1 cellular context compared by ENCODE assay signal in genomic region chr6:46325561-46326525, GRCh38.
A peak's percentile ranks its signal among the peaks of the same experiment; 100 is the strongest.
TF ChIP-seq lines count a peak whose summit lies in the region.

No MANE protein-coding gene starts in this region.

TF ChIP-seq in HEK293, 187 proteins besides CTCF, POLR2A, EP300 and RAD21 (continued from another document):
- TF ChIP-seq, protein P1, sequence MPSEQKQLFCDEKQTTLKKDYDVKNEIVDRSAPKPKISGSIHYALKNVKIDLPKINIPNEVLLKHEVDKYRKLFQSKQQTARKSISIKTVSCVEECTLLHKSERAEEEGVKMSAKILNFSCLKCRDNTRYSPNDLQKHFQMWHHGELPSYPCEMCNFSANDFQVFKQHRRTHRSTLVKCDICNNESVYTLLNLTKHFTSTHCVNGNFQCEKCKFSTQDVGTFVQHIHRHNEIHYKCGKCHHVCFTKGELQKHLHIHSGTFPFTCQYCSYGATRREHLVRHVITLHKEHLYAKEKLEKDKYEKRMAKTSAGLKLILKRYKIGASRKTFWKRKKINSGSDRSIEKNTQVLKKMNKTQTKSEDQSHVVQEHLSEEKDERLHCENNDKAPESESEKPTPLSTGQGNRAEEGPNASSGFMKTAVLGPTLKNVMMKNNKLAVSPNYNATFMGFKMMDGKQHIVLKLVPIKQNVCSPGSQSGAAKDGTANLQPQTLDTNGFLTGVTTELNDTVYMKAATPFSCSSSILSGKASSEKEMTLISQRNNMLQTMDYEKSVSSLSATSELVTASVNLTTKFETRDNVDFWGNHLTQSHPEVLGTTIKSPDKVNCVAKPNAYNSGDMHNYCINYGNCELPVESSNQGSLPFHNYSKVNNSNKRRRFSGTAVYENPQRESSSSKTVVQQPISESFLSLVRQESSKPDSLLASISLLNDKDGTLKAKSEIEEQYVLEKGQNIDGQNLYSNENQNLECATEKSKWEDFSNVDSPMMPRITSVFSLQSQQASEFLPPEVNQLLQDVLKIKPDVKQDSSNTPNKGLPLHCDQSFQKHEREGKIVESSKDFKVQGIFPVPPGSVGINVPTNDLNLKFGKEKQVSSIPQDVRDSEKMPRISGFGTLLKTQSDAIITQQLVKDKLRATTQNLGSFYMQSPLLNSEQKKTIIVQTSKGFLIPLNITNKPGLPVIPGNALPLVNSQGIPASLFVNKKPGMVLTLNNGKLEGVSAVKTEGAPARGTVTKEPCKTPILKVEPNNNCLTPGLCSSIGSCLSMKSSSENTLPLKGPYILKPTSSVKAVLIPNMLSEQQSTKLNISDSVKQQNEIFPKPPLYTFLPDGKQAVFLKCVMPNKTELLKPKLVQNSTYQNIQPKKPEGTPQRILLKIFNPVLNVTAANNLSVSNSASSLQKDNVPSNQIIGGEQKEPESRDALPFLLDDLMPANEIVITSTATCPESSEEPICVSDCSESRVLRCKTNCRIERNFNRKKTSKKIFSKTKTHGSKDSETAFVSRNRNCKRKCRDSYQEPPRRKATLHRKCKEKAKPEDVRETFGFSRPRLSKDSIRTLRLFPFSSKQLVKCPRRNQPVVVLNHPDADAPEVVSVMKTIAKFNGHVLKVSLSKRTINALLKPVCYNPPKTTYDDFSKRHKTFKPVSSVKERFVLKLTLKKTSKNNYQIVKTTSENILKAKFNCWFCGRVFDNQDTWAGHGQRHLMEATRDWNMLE (tag by site-specific recombination; conservative IDR thresholded peaks at IDR 0.05; ENCODE audit: low read depth) = peak; percentile 22
- TF ChIP-seq ZNF639 (tag by site-specific recombination; IDR thresholded peaks at IDR 0.05) (peak; percentile 51; the same call in 1 of the 2 replicates), ZNF830 (tag by site-specific recombination; IDR thresholded peaks at IDR 0.05; ENCODE audit: low read depth) (no peak), SP7 (tag by site-specific recombination; IDR thresholded peaks at IDR 0.05) (peak; percentile 96), KLF17 (tag by site-specific recombination; IDR thresholded peaks at IDR 0.05) (0 out of 2 replicates have a peak, but pooled peaks have one; percentile 51), OVOL3 (tag by site-specific recombination; IDR thresholded peaks at IDR 0.05) (no peak), ZNF555 (tag by site-specific recombination; conservative IDR thresholded peaks at IDR 0.05) (no peak), RBAK (tag by site-specific recombination; IDR thresholded peaks at IDR 0.05) (peak; percentile 99), ZNF274 (IDR thresholded peaks at IDR 0.05; ENCODE audit: low read length) (no peak), ZNF274 (tag by site-specific recombination; IDR thresholded peaks at IDR 0.05; ENCODE audit: borderline replicate concordance) (no peak), ZNF501 (tag by site-specific recombination; IDR thresholded peaks at IDR 0.05) (0 out of 2 replicates have a peak, but pooled peaks have one; percentile 41), ZBTB17 (tag by site-specific recombination; IDR thresholded peaks at IDR 0.05) (peak; percentile 96), ZBTB20 (tag by site-specific recombination; IDR thresholded peaks at IDR 0.05) (peak; percentile 83), TRIM28 (IDR thresholded peaks at IDR 0.05; ENCODE audit: borderline replicate concordance, low read length) (peak; percentile 97), MZF1 (tag by site-specific recombination; IDR thresholded peaks at IDR 0.05; ENCODE audit: borderline replicate concordance) (no peak), ZNF449 (tag by site-specific recombination; IDR thresholded peaks at IDR 0.05) (no peak; the same call in 1 of the 2 replicates), GFI1B (tag by site-specific recombination; IDR thresholded peaks at IDR 0.05) (peak; percentile 99), ZNF121 (tag by site-specific recombination; IDR thresholded peaks at IDR 0.05) (no peak), ZNF843 (tag by site-specific recombination; IDR thresholded peaks at IDR 0.05) (peak; percentile 73), ZNF423 (tag by site-specific recombination; IDR thresholded peaks at IDR 0.05) (no peak), ZFP69B (tag by site-specific recombination; IDR thresholded peaks at IDR 0.05) (peak; percentile 24; the same call in 1 of the 2 replicates), TCF7L2 (IDR thresholded peaks at IDR 0.05; ENCODE audit: borderline replicate concordance, low read depth, low read length) (peak; percentile 81), HOXD13 (CRISPR knock-in tag; IDR thresholded peaks at IDR 0.05; ENCODE audit: borderline replicate concordance) (no peak), ZNF426 (tag by site-specific recombination; IDR thresholded peaks at IDR 0.05) (no peak), ZNF366 (tag by site-specific recombination; conservative IDR thresholded peaks at IDR 0.05) (peak; percentile 76), ZNF175 (tag by site-specific recombination; IDR thresholded peaks at IDR 0.05) (no peak), PRDM6 (tag by site-specific recombination; IDR thresholded peaks at IDR 0.05) (peak; percentile 64), ZNF610 (tag by site-specific recombination; IDR thresholded peaks at IDR 0.05; ENCODE audit: borderline replicate concordance) (no peak), BCL11A (tag by site-specific recombination; IDR thresholded peaks at IDR 0.05; ENCODE audit: low read depth) (no peak), ZFP41 (tag by site-specific recombination; IDR thresholded peaks at IDR 0.05; ENCODE audit: borderline replicate concordance) (no peak)
- TF ChIP-seq, protein P2, sequence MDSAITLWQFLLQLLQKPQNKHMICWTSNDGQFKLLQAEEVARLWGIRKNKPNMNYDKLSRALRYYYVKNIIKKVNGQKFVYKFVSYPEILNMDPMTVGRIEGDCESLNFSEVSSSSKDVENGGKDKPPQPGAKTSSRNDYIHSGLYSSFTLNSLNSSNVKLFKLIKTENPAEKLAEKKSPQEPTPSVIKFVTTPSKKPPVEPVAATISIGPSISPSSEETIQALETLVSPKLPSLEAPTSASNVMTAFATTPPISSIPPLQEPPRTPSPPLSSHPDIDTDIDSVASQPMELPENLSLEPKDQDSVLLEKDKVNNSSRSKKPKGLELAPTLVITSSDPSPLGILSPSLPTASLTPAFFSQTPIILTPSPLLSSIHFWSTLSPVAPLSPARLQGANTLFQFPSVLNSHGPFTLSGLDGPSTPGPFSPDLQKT (IDR thresholded peaks at IDR 0.05; ENCODE audit: borderline replicate concordance, low read depth, low read length) = no peak
- TF ChIP-seq, protein P3, sequence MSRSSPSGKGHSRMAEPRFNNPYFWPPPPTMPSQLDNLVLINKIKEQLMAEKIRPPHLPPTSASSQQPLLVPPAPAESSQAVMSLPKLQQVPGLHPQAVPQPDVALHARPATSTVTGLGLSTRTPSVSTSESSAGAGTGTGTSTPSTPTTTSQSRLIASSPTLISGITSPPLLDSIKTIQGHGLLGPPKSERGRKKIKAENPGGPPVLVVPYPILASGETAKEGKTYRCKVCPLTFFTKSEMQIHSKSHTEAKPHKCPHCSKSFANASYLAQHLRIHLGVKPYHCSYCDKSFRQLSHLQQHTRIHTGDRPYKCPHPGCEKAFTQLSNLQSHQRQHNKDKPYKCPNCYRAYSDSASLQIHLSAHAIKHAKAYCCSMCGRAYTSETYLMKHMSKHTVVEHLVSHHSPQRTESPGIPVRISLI (tag by site-specific recombination; IDR thresholded peaks at IDR 0.05) = peak; percentile 89
- TF ChIP-seq, protein P4, sequence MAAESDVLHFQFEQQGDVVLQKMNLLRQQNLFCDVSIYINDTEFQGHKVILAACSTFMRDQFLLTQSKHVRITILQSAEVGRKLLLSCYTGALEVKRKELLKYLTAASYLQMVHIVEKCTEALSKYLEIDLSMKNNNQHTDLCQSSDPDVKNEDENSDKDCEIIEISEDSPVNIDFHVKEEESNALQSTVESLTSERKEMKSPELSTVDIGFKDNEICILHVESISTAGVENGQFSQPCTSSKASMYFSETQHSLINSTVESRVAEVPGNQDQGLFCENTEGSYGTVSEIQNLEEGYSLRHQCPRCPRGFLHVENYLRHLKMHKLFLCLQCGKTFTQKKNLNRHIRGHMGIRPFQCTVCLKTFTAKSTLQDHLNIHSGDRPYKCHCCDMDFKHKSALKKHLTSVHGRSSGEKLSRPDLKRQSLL (tag by site-specific recombination; IDR thresholded peaks at IDR 0.05) = no peak
- TF ChIP-seq, protein P5, sequence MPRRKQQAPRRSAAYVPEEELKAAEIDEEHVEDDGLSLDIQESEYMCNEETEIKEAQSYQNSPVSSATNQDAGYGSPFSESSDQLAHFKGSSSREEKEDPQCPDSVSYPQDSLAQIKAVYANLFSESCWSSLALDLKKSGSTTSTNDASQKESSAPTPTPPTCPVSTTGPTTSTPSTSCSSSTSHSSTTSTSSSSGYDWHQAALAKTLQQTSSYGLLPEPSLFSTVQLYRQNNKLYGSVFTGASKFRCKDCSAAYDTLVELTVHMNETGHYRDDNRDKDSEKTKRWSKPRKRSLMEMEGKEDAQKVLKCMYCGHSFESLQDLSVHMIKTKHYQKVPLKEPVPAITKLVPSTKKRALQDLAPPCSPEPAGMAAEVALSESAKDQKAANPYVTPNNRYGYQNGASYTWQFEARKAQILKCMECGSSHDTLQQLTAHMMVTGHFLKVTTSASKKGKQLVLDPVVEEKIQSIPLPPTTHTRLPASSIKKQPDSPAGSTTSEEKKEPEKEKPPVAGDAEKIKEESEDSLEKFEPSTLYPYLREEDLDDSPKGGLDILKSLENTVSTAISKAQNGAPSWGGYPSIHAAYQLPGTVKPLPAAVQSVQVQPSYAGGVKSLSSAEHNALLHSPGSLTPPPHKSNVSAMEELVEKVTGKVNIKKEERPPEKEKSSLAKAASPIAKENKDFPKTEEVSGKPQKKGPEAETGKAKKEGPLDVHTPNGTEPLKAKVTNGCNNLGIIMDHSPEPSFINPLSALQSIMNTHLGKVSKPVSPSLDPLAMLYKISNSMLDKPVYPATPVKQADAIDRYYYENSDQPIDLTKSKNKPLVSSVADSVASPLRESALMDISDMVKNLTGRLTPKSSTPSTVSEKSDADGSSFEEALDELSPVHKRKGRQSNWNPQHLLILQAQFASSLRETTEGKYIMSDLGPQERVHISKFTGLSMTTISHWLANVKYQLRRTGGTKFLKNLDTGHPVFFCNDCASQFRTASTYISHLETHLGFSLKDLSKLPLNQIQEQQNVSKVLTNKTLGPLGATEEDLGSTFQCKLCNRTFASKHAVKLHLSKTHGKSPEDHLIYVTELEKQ (tag by site-specific recombination; IDR thresholded peaks at IDR 0.05; ENCODE audit: borderline replicate concordance) = no peak
- TF ChIP-seq, protein P6, sequence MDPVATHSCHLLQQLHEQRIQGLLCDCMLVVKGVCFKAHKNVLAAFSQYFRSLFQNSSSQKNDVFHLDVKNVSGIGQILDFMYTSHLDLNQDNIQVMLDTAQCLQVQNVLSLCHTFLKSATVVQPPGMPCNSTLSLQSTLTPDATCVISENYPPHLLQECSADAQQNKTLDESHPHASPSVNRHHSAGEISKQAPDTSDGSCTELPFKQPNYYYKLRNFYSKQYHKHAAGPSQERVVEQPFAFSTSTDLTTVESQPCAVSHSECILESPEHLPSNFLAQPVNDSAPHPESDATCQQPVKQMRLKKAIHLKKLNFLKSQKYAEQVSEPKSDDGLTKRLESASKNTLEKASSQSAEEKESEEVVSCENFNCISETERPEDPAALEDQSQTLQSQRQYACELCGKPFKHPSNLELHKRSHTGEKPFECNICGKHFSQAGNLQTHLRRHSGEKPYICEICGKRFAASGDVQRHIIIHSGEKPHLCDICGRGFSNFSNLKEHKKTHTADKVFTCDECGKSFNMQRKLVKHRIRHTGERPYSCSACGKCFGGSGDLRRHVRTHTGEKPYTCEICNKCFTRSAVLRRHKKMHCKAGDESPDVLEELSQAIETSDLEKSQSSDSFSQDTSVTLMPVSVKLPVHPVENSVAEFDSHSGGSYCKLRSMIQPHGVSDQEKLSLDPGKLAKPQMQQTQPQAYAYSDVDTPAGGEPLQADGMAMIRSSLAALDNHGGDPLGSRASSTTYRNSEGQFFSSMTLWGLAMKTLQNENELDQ (tag by site-specific recombination; IDR thresholded peaks at IDR 0.05; ENCODE audit: low read depth) = no peak
TF ChIP-seq in HEK293: peak in this region for 35.
